15 cellular contexts compared by ENCODE assay signal in the genomic region with DNA sequence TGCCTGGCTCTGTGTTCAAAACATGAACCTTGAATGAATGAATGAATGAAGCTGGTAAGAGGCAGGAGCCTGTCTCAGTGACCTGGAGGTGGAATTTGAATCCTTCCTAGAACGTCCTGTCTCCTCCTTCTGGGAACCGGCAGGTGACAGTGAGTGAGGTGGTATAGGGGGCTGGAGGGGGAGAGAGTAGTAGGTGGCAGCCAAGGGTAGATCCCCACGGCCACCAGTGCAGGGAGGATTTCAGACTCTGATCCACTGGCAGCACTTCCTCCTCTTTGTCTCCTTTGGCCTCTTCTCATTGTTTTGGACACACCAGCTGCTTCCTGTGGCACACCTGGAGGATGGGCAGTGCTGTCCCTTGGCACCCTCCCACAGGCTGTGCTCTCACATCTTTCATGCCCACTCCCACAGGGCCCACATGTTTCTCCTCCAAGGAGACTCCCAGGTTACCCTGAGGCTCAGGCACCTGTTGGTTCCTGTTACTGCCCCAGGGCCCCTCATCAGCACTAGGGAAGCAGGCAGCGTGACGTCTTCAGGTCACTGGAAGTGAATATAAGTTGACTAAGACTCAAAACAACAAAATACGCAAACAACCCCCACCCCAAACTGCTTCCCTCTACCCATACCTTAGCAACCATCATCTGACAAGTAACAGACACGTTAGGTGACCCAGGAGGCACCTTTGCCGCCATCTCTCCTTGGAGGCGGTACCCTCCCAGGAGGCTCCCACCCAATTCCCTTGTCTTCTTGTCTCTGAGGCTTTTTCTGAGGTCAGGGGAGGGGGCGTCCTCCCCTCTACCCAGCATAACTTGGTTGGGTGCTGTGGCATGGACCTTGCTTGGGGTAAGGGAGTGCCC.
DNase-seq lines count a peak whose midpoint lies in the region; FAIRE-seq and TF ChIP-seq lines count a peak whose summit lies in the region.
"Had no signal": no experiment of that assay in that cellular context is flagged by ENCODE, and none has a peak within 500 bp of the region (broad histone marks: within the 10 kb centered on the region; RNA-seq: fewer than 3 reads in every experiment).

No MANE protein-coding gene starts in this region.

- no peak overlapping the region for H3K4me2 ChIP-seq in MM.1S (ENCODE audit: low read depth, low read length)

- no peak overlapping the region for H2AFZ ChIP-seq in MM.1S (ENCODE audit: low read length)

- no peaks in the 10 kb centered on the region for H3F3A ChIP-seq in MM.1S (ENCODE audit: insufficient read depth, low read length)

- no peaks in the 10 kb centered on the region for H3K27me3 ChIP-seq in sigmoid colon
- no peaks in the 10 kb centered on the region for H3K27me3 ChIP-seq in MM.1S (replicated peaks; ENCODE audit: insufficient read depth, low read length)
- no peaks in the 10 kb centered on the region for H3K27me3 ChIP-seq in esophagus muscularis mucosa
- H3K27me3 ChIP-seq: BE2C, testis had no signal

- no peak overlapping the region for H3K27ac ChIP-seq in kidney (ENCODE audit: low read depth in 2 of 2, low read length in 2 of 2)
- no peak overlapping the region for H3K27ac ChIP-seq in sigmoid colon
- no peak overlapping the region for H3K27ac ChIP-seq in MM.1S (ENCODE audit: low read length)
- no peak overlapping the region for H3K27ac ChIP-seq in esophagus muscularis mucosa (replicated peaks in 1 of 4)
- H3K27ac ChIP-seq: lower lobe of right lung, SK-N-MC, testis had no signal

- H3K4me1 ChIP-seq in kidney (ENCODE audit: control insufficient read depth in 1 of 2, insufficient read depth in 1 of 2, low read depth in 1 of 2, low read length in 2 of 2) (no peaks in the 10 kb centered on the region), sigmoid colon (no peaks in the 10 kb centered on the region), MM.1S (ENCODE audit: low read length) (peaks cover 11% of the 10 kb centered on the region; the same call in 1 of the 2 replicates), esophagus muscularis mucosa (no peaks in the 10 kb centered on the region)
- H3K4me1 ChIP-seq: BE2C, lower lobe of right lung, testis had no signal

- TF ChIP-seq POLR2A in GM12891 (IDR thresholded peaks at IDR 0.05; ENCODE audit: low read depth, low read length) (no peak), sigmoid colon (IDR thresholded peaks at IDR 0.05) (no peak), esophagus muscularis mucosa (IDR thresholded peaks at IDR 0.05; ENCODE audit: low read depth) (no peak)

- no peaks in the 10 kb centered on the region for H3K79me2 ChIP-seq in MM.1S (ENCODE audit: low read length)

- DNase-seq in GM12891 (ENCODE audit: insufficient read length, low spot score) (no peak), NCI-H2196 (lab: John Stamatoyannopoulos, UW; ENCODE audit: unreplicated experiment) (peak; percentile 22), kidney (peak; percentile 30), sigmoid colon (peak; percentile 21), SK-N-DZ (ENCODE audit: low spot score) (no peak), MM.1S (no peak), esophagus muscularis mucosa (ENCODE audit: extremely low spot score) (no peak)
- DNase-seq: activated naive CD8-positive, alpha-beta T cell treated with anti-CD3 and anti-CD28 coated beads, Interleukin-2, amount 10 ng/mL, durations not matched to agents 7 days and 5 days; BE2C; dermis blood vessel endothelial cell; DMS79; lower lobe of right lung; NCI-H1694 treated with DMSO at 0.1 percent for 48 hours; testis had no signal

- 73 to 81% methylated on average over 10 of the region's 10 CpGs for WGBS in sigmoid colon, 2 donors
- 82% methylated on average over 10 of the region's 10 CpGs for WGBS in esophagus muscularis mucosa

- no peaks in the 10 kb centered on the region for H4K20me1 ChIP-seq in MM.1S (ENCODE audit: insufficient read depth, low read length)

- H3K9me2 ChIP-seq in MM.1S (replicated peaks; ENCODE audit: insufficient read depth, low read length) = no peaks in the 10 kb centered on the region

- intact Hi-C loops in kidney (cut with DNase I) = no loop called here
- intact Hi-C loops in sigmoid colon (cut with DNase I) = no loop called here
- intact Hi-C loops in esophagus muscularis mucosa (cut with DNase I) = no loop called here

- H3K4me3 ChIP-seq in kidney (ENCODE audit: low read length in 2 of 2) (no peak overlapping the region), sigmoid colon (no peak overlapping the region), MM.1S (ENCODE audit: low read length) (no peak overlapping the region), esophagus muscularis mucosa (no peak overlapping the region)
- H3K4me3 ChIP-seq: lower lobe of right lung, SK-N-MC, testis had no signal

- TF ChIP-seq CTCF in kidney (IDR thresholded peaks at IDR 0.05; ENCODE audit: borderline replicate concordance, extremely low read depth, insufficient read depth) = no peak
- TF ChIP-seq CTCF in sigmoid colon (IDR thresholded peaks at IDR 0.05) = no peak
- no peak for TF ChIP-seq CTCF in MM.1S (IDR thresholded peaks at IDR 0.05; ENCODE audit: low read length)
- TF ChIP-seq CTCF in esophagus muscularis mucosa (IDR thresholded peaks at IDR 0.05) = no peak

- H3K36me3 ChIP-seq in kidney (ENCODE audit: control insufficient read depth in 1 of 2, insufficient read depth in 2 of 2, low read length in 2 of 2) (no peaks in the 10 kb centered on the region), sigmoid colon (no peaks in the 10 kb centered on the region), MM.1S (replicated peaks; ENCODE audit: insufficient read depth, low read length) (no peaks in the 10 kb centered on the region), esophagus muscularis mucosa (no peaks in the 10 kb centered on the region)
- H3K36me3 ChIP-seq: BE2C, lower lobe of right lung had no signal

- FAIRE-seq in GM12891 (lab: Jason Lieb, UNC) (peak; percentile 23), kidney (lab: Jason Lieb, UNC) (no peak)

- TF ChIP-seq EP300 in sigmoid colon (IDR thresholded peaks at IDR 0.05) (no peak), esophagus muscularis mucosa (IDR thresholded peaks at IDR 0.05) (no peak)

- H3K9ac ChIP-seq in kidney (ENCODE audit: low read length in 2 of 2) (no peak overlapping the region), MM.1S (ENCODE audit: low read length) (no peak overlapping the region)

- no peaks in the 10 kb centered on the region for H3K9me3 ChIP-seq in kidney (ENCODE audit: control insufficient read depth in 1 of 2, low read length in 2 of 2)
- H3K9me3 ChIP-seq in sigmoid colon = no peaks in the 10 kb centered on the region
- no peaks in the 10 kb centered on the region for H3K9me3 ChIP-seq in MM.1S (replicated peaks; ENCODE audit: insufficient read depth, low read length)
- H3K9me3 ChIP-seq in esophagus muscularis mucosa = no peaks in the 10 kb centered on the region
- H3K9me3 ChIP-seq: BE2C, lower lobe of right lung, testis had no signal

TF ChIP-seq in GM12891, 5 proteins besides CTCF, POLR2A, EP300 and RAD21:
- no peak for TF ChIP-seq POU2F2 (IDR thresholded peaks at IDR 0.05; ENCODE audit: low read depth, low read length)
- no peak for TF ChIP-seq PAX5 (IDR thresholded peaks at IDR 0.05; ENCODE audit: insufficient read depth, low read length, severe bottlenecking)
- no peak for TF ChIP-seq TAF1 (IDR thresholded peaks at IDR 0.05; ENCODE audit: low read depth, low read length)
- TF ChIP-seq SPI1 (IDR thresholded peaks at IDR 0.05; ENCODE audit: low read depth, low read length) = peak; percentile 38
- TF ChIP-seq POLR2AphosphoS5 (IDR thresholded peaks at IDR 0.05; ENCODE audit: low read depth, low read length) = no peak

Comparison
In these comparisons a context has a peak if more than half of its experiments do, and no peak if none do; other contexts are left out.
1. DNase-seq: peak in NCI-H2196 (single experiment), kidney (single experiment) and sigmoid colon (single experiment); none in GM12891 (single experiment), SK-N-DZ (single experiment), MM.1S (single experiment) and esophagus muscularis mucosa (single experiment).